In genomic region chr2:232229296-232229916, GRCh38 we compare ENCODE assay signal across 14 cellular contexts.
DNase-seq lines count a peak whose midpoint lies in the region; ATAC-seq and TF ChIP-seq lines count a peak whose summit lies in the region.
"Had no signal": no experiment of that assay in that cellular context is flagged by ENCODE, and none has a peak within 500 bp of the region (broad histone marks: within the 10 kb centered on the region; RNA-seq: fewer than 3 reads in every experiment).

No MANE protein-coding gene starts in this region.

- H3K27ac ChIP-seq in body of pancreas: peak overlapping the region in 2 of 4 donors; percentile 42 to 58
- no peak overlapping the region for H3K27ac ChIP-seq in right cardiac atrium (ENCODE audit: low read length)
- H3K27ac ChIP-seq: SK-N-MC, VCaP had no signal

- H3K4me1 ChIP-seq in body of pancreas (peaks cover 15% of the 10 kb centered on the region), right cardiac atrium (ENCODE audit: control insufficient read depth, insufficient read depth, low read length) (peaks cover 2% of the 10 kb centered on the region), HAP-1 (no peaks in the 10 kb centered on the region)

- H3K9me3 ChIP-seq in body of pancreas: no peaks in the 10 kb centered on the region
- H3K9me3 ChIP-seq in right cardiac atrium (ENCODE audit: control insufficient read depth, low read length): no peaks in the 10 kb centered on the region
- H3K9me3 ChIP-seq in HAP-1: no peaks in the 10 kb centered on the region

- H3K27me3 ChIP-seq in body of pancreas (no peaks in the 10 kb centered on the region), right cardiac atrium (ENCODE audit: control insufficient read depth, insufficient read depth) (no peaks in the 10 kb centered on the region), HAP-1 (ENCODE audit: low read depth) (no peaks in the 10 kb centered on the region)

- in situ Hi-C loops in HAP-1 (cut with MboI; ENCODE audit: low sequenced_read_pairs): no loop called here

- WGBS in body of pancreas, 2 donors: 58 to 74% methylated on average over 5 of the region's 5 CpGs
- WGBS in right cardiac atrium: 52% methylated on average over 5 of the region's 5 CpGs

- DNase-seq in GM03348 (ENCODE audit: low spot score) (peak; percentile 33), body of pancreas (peak in 2 of 4 donors; percentile 20 to 24), right cardiac atrium (peak; percentile 48 to 75 (median 56)), posterior vena cava (ENCODE audit: low spot score) (peak; percentile 86), OCI-M1 (lab: John Stamatoyannopoulos, UW) (no peak), activated gamma-delta T cell (lab: John Stamatoyannopoulos, UW) (no peak), HAP-1 (ENCODE audit: low spot score in 2 of 2) (no peak)
- DNase-seq: activated naive CD8-positive, alpha-beta T cell treated with anti-CD3 and anti-CD28 coated beads for 36 hours; cortex of kidney; naive B cell; retina had no signal

- no peaks in the 10 kb centered on the region for H3K36me3 ChIP-seq in body of pancreas (replicated peaks in 1 of 2; ENCODE audit: insufficient read depth in 1 of 2, low read depth in 2 of 2)
- H3K36me3 ChIP-seq in HAP-1 (replicated peaks): no peaks in the 10 kb centered on the region

- ATAC-seq in body of pancreas (peak; percentile 45), right cardiac atrium (peak; percentile 71 to 80), HG03135 (IDR thresholded peaks at IDR 0.05; ENCODE audit: unreplicated experiment) (no peak)

- TF ChIP-seq CTCF in body of pancreas (IDR thresholded peaks at IDR 0.05): no peak

- intact Hi-C loops in body of pancreas (cut with DNase I) (no loop called here), right cardiac atrium (cut with DNase I) (no loop called here), posterior vena cava (cut with DNase I) (no loop called here)

- TF ChIP-seq POLR2A in body of pancreas (IDR thresholded peaks at IDR 0.05): no peak

- H3K4me3 ChIP-seq in body of pancreas: no peak overlapping the region
- H3K4me3 ChIP-seq in right cardiac atrium (ENCODE audit: low read length): no peak overlapping the region
- H3K4me3 ChIP-seq in HAP-1: no peak overlapping the region
- H3K4me3 ChIP-seq: SK-N-MC had no signal

Comparison
In these comparisons a context has a peak if more than half of its experiments do, and no peak if none do; other contexts are left out.
1. DNase-seq: peak in GM03348 (single experiment), right cardiac atrium (3 of 3) and posterior vena cava (single experiment); none in OCI-M1 (single experiment), activated gamma-delta T cell (single experiment) and HAP-1 (0 of 2).